8 cellular contexts compared by ENCODE assay signal in the genomic region with DNA sequence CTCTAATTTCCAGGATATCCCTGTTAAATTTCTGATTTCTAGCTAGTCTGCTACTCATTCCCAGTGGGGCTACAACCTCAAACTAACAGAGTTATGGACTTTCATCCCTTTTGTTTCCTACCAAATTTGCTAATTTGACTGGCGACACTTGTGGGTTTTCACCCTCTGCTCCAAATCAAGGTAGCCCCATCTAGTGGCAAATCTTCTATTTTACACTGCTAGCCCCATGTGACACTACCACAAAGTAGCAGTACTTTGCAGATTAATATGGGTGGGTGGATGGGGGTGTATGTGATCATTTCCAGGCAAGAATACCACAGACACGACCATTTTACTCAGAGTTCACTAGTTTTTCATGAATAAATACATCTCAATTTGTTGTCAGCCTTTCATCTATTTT.
DNase-seq lines count a peak whose midpoint lies in the region; ATAC-seq, FAIRE-seq and TF ChIP-seq lines count a peak whose summit lies in the region.

No MANE protein-coding gene starts in this region.

- no peak overlapping the region for H3K27ac ChIP-seq in 22Rv1

- TF ChIP-seq CTCF in 22Rv1 (IDR thresholded peaks at IDR 0.05) (peak; percentile 53), GM10266 (IDR thresholded peaks at IDR 0.05; ENCODE audit: control insufficient read depth, insufficient read depth, low read depth, missing control alignments) (peak; percentile 30), bronchial epithelial cell (IDR thresholded peaks at IDR 0.05; ENCODE audit: insufficient read depth, low read length, severe bottlenecking) (peak; percentile 47)

- no peaks in the 10 kb centered on the region for H3K36me3 ChIP-seq in bronchial epithelial cell (ENCODE audit: control insufficient read depth, insufficient read depth, low read length)

- no peak overlapping the region for H3K4me3 ChIP-seq in bronchial epithelial cell (ENCODE audit: low read depth, low read length)

- DNase-seq in GM10266 (ENCODE audit: extremely low spot score) (peak; percentile 8), NCI-H748 (lab: John Stamatoyannopoulos, UW; ENCODE audit: unreplicated experiment) (peak; percentile 65), bronchial epithelial cell (ENCODE audit: low read depth) (peak; percentile 44), NCI-H2227 treated with DMSO at 0.1 percent for 48 hours (lab: John Stamatoyannopoulos, UW) (no peak)
- peak; percentile 20 for DNase-seq in stimulated activated CD8-positive, alpha-beta memory T cell treated with anti-CD3 and anti-CD28 coated beads, Interleukin-4, amount 100 ng/mL, for 48 hours

- ATAC-seq in HG02759 (IDR thresholded peaks at IDR 0.05; ENCODE audit: unreplicated experiment) (peak; percentile 62), GM18519 (IDR thresholded peaks at IDR 0.05; ENCODE audit: low FRiP score, unreplicated experiment) (no peak)

- H3K27me3 ChIP-seq in bronchial epithelial cell (ENCODE audit: control insufficient read depth, insufficient read depth, low read length): no peaks in the 10 kb centered on the region

- FAIRE-seq in bronchial epithelial cell (lab: Jason Lieb, UNC): no peak
